8 cellular contexts compared by ENCODE assay signal in genomic region chr14:73754911-73755360, GRCh38. TPM values are rescaled to one million over a fixed set of nuclear protein-coding genes. Genes with fewer than 3 reads are reported as not detected.
A peak's percentile ranks its signal among the peaks of the same experiment; 100 is the strongest.
DNase-seq lines count a peak whose midpoint lies in the region; ATAC-seq and TF ChIP-seq lines count a peak whose summit lies in the region.

No MANE protein-coding gene starts in this region.

- H3K9ac ChIP-seq in mammary epithelial cell (ENCODE audit: insufficient read depth, low read length), result peak overlapping the region; percentile 77

- intact Hi-C loops in mammary epithelial cell (cut with micrococcal nuclease), result loop anchor here (1.0 to 5.0 kb wide), 2 partner anchors 14 to 132 kb away; partner anchors contain the start of gene ZNF410
- intact Hi-C loops in lower lobe of right lung (cut with DNase I), result no loop called here
- intact Hi-C loops in upper lobe of right lung (cut with DNase I), result no loop called here

- peak overlapping the region; percentile 94 for H3K4me3 Mint-ChIP-seq in stimulated activated naive CD8-positive, alpha-beta T cell treated with anti-CD3 and anti-CD28 coated beads, Interleukin-15, Interleukin-2, amounts not matched to agents 100 ng/mL and 50 ng/mL, for 24 hours

- peaks cover 87% of the 10 kb centered on the region for H3K4me1 Mint-ChIP-seq in stimulated activated naive CD8-positive, alpha-beta T cell treated with anti-CD3 and anti-CD28 coated beads, Interleukin-15, Interleukin-2, amounts not matched to agents 100 ng/mL and 50 ng/mL, for 24 hours (ENCODE audit: low read depth)

- H3K4me1 ChIP-seq in mammary epithelial cell (ENCODE audit: insufficient read depth, low read length), result peaks cover 76% of the 10 kb centered on the region
- H3K4me1 ChIP-seq in lower lobe of right lung, result peaks cover 92% of the 10 kb centered on the region
- peaks cover 87% of the 10 kb centered on the region for H3K4me1 ChIP-seq in upper lobe of right lung

- no peak for ATAC-seq in stimulated activated naive CD8-positive, alpha-beta T cell treated with anti-CD3 and anti-CD28 coated beads, Interleukin-15, Interleukin-2, amounts not matched to agents 100 U/mL and 50 U/mL, for 24 hours
- no peak for ATAC-seq in lower lobe of right lung
- no peak for ATAC-seq in upper lobe of right lung
- no peak for ATAC-seq in GM18868 (IDR thresholded peaks at IDR 0.05; ENCODE audit: unreplicated experiment)
- no peak for ATAC-seq in esophagus mucosa

- no peaks in the 10 kb centered on the region for H3K9me3 Mint-ChIP-seq in stimulated activated naive CD8-positive, alpha-beta T cell treated with anti-CD3 and anti-CD28 coated beads, Interleukin-15, Interleukin-2, amounts not matched to agents 100 ng/mL and 50 ng/mL, for 24 hours

- H2AFZ ChIP-seq in mammary epithelial cell (ENCODE audit: low read depth, low read length), result no peak overlapping the region

- CTCF ChIA-PET in mammary epithelial cell (lab: Charles Lee; ENCODE audit: low non-redundant PET), result interaction anchor here (0.5 to 1.4 kb wide), 3 partner anchors 26 to 97 kb away, joined by 3 to 5 read pairs (median 4); no protein-coding TSS in a partner anchor

- H3K4me3 ChIP-seq in mammary epithelial cell (replicated peaks in 1 of 3; ENCODE audit: insufficient read depth in 1 of 3, low read depth in 2 of 3, low read length in 3 of 3), result peak overlapping the region in 1 of 3 experiments; percentile 14
- H3K4me3 ChIP-seq in lower lobe of right lung, result peak overlapping the region; percentile 33
- peak overlapping the region; percentile 23 for H3K4me3 ChIP-seq in upper lobe of right lung

- peak overlapping the region; percentile 71 for H3K4me2 ChIP-seq in mammary epithelial cell (ENCODE audit: insufficient read depth, low read depth, low read length)

- H3K27ac ChIP-seq in mammary epithelial cell (ENCODE audit: insufficient read depth, low read depth, low read length) (peak overlapping the region; percentile 91), lower lobe of right lung (peak overlapping the region; percentile 88), upper lobe of right lung (peak overlapping the region; percentile 98)

- H3K27me3 ChIP-seq in mammary epithelial cell (ENCODE audit: insufficient read depth, low read length), result no peaks in the 10 kb centered on the region
- H3K27me3 ChIP-seq in lower lobe of right lung (ENCODE audit: low read depth), result no peaks in the 10 kb centered on the region
- no peaks in the 10 kb centered on the region for H3K27me3 ChIP-seq in upper lobe of right lung

- H3K36me3 Mint-ChIP-seq in stimulated activated naive CD8-positive, alpha-beta T cell treated with anti-CD3 and anti-CD28 coated beads, Interleukin-15, Interleukin-2, amounts not matched to agents 100 ng/mL and 50 ng/mL, for 24 hours (ENCODE audit: low read depth), result peaks cover 23% of the 10 kb centered on the region

- dilution Hi-C loops in mammary epithelial cell (cut with HindIII; ENCODE audit: low sequenced_read_pairs), result no loop called here

- H4K20me1 ChIP-seq in mammary epithelial cell (ENCODE audit: insufficient read depth, low read length), result no peaks in the 10 kb centered on the region

- H3K79me2 ChIP-seq in mammary epithelial cell (ENCODE audit: insufficient read depth, low read length), result peaks cover 99% of the 10 kb centered on the region

- no TSS peak for BruUV-seq in mammary epithelial cell (replicated peaks; lab: Mats Ljungman, UMichigan)

- H3K36me3 ChIP-seq in mammary epithelial cell (ENCODE audit: insufficient read depth, low read length), result no peaks in the 10 kb centered on the region
- no peaks in the 10 kb centered on the region for H3K36me3 ChIP-seq in lower lobe of right lung
- no peaks in the 10 kb centered on the region for H3K36me3 ChIP-seq in upper lobe of right lung

- in situ Hi-C loops in mammary epithelial cell (cut with MboI; ENCODE audit: low sequenced_read_pairs in 2 of 2), result no loop called here

- 26% methylated on average over 6 of the region's 8 CpGs for WGBS in mammary epithelial cell (ENCODE audit: low coverage, missing lambda C conversion rate)

- H3K27ac Mint-ChIP-seq in stimulated activated naive CD8-positive, alpha-beta T cell treated with anti-CD3 and anti-CD28 coated beads, Interleukin-15, Interleukin-2, amounts not matched to agents 100 ng/mL and 50 ng/mL, for 24 hours, result peak overlapping the region; percentile 95

- no peaks in the 10 kb centered on the region for H3K27me3 Mint-ChIP-seq in stimulated activated naive CD8-positive, alpha-beta T cell treated with anti-CD3 and anti-CD28 coated beads, Interleukin-15, Interleukin-2, amounts not matched to agents 100 ng/mL and 50 ng/mL, for 24 hours

- TF ChIP-seq CTCF in mammary epithelial cell (conservative IDR thresholded peaks at IDR 0.05 in 1 of 2, IDR thresholded peaks at IDR 0.05 in 1 of 2; ENCODE audit: extremely low read depth in 1 of 2, insufficient read depth in 1 of 2, low read depth in 1 of 2, low read length in 2 of 2) (no peak), lower lobe of right lung (IDR thresholded peaks at IDR 0.05) (no peak), upper lobe of right lung (IDR thresholded peaks at IDR 0.05) (no peak)

- H3K9me3 ChIP-seq in mammary epithelial cell (replicated peaks; ENCODE audit: insufficient read depth, low read length), result no peaks in the 10 kb centered on the region
- no peaks in the 10 kb centered on the region for H3K9me3 ChIP-seq in lower lobe of right lung
- H3K9me3 ChIP-seq in upper lobe of right lung, result no peaks in the 10 kb centered on the region

- no peak for DNase-seq in stimulated activated naive CD8-positive, alpha-beta T cell treated with anti-CD3 and anti-CD28 coated beads, Interleukin-15, Interleukin-2, amounts not matched to agents 100 U/mL and 50 U/mL, for 24 hours
- DNase-seq in mammary epithelial cell, result no peak
- no peak for DNase-seq in lower lobe of right lung
- no peak for DNase-seq in upper lobe of right lung
- no peak for DNase-seq in ureter (ENCODE audit: low spot score)

RNA-seq across cellular contexts. Expression of gene PNMA1, which starts 40.8 kb away (rescaled TPM):
- total RNA-seq in mammary epithelial cell (10 to 100 TPM; 15.7 to 30.5 TPM), lower lobe of right lung (24.4 TPM), upper lobe of right lung (22.0 TPM), ureter (33.8 TPM), esophagus mucosa (11.6 TPM)
- 17.0 TPM for polyA plus RNA-seq in mammary epithelial cell
- 33.6 TPM for polyA minus RNA-seq in mammary epithelial cell
